1 cellular context compared by ENCODE assay signal in the genomic region with DNA sequence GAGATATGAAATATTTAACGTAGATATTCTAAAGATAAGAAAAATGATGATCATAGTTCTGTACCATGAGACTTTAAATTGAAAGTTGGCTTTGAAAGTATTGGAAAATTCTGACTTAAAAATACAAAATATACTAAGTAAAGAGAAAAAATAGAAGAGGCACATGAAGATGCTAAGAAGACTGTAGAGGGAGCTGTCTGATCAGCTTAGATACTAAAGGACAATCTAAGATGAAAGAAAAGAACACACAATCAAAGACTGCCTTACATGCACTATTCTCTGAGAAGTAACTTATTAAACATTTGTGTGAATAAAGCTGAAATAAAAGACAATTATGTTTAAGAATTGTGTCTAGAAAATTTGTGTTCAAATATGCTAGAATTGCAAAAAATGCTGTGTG.
TF ChIP-seq lines count a peak whose summit lies in the region.

No MANE protein-coding gene starts in this region.

TF ChIP-seq in GM23338, 12 proteins besides CTCF, POLR2A, EP300 and RAD21 (continued from another document):
- TF ChIP-seq, protein P1, sequence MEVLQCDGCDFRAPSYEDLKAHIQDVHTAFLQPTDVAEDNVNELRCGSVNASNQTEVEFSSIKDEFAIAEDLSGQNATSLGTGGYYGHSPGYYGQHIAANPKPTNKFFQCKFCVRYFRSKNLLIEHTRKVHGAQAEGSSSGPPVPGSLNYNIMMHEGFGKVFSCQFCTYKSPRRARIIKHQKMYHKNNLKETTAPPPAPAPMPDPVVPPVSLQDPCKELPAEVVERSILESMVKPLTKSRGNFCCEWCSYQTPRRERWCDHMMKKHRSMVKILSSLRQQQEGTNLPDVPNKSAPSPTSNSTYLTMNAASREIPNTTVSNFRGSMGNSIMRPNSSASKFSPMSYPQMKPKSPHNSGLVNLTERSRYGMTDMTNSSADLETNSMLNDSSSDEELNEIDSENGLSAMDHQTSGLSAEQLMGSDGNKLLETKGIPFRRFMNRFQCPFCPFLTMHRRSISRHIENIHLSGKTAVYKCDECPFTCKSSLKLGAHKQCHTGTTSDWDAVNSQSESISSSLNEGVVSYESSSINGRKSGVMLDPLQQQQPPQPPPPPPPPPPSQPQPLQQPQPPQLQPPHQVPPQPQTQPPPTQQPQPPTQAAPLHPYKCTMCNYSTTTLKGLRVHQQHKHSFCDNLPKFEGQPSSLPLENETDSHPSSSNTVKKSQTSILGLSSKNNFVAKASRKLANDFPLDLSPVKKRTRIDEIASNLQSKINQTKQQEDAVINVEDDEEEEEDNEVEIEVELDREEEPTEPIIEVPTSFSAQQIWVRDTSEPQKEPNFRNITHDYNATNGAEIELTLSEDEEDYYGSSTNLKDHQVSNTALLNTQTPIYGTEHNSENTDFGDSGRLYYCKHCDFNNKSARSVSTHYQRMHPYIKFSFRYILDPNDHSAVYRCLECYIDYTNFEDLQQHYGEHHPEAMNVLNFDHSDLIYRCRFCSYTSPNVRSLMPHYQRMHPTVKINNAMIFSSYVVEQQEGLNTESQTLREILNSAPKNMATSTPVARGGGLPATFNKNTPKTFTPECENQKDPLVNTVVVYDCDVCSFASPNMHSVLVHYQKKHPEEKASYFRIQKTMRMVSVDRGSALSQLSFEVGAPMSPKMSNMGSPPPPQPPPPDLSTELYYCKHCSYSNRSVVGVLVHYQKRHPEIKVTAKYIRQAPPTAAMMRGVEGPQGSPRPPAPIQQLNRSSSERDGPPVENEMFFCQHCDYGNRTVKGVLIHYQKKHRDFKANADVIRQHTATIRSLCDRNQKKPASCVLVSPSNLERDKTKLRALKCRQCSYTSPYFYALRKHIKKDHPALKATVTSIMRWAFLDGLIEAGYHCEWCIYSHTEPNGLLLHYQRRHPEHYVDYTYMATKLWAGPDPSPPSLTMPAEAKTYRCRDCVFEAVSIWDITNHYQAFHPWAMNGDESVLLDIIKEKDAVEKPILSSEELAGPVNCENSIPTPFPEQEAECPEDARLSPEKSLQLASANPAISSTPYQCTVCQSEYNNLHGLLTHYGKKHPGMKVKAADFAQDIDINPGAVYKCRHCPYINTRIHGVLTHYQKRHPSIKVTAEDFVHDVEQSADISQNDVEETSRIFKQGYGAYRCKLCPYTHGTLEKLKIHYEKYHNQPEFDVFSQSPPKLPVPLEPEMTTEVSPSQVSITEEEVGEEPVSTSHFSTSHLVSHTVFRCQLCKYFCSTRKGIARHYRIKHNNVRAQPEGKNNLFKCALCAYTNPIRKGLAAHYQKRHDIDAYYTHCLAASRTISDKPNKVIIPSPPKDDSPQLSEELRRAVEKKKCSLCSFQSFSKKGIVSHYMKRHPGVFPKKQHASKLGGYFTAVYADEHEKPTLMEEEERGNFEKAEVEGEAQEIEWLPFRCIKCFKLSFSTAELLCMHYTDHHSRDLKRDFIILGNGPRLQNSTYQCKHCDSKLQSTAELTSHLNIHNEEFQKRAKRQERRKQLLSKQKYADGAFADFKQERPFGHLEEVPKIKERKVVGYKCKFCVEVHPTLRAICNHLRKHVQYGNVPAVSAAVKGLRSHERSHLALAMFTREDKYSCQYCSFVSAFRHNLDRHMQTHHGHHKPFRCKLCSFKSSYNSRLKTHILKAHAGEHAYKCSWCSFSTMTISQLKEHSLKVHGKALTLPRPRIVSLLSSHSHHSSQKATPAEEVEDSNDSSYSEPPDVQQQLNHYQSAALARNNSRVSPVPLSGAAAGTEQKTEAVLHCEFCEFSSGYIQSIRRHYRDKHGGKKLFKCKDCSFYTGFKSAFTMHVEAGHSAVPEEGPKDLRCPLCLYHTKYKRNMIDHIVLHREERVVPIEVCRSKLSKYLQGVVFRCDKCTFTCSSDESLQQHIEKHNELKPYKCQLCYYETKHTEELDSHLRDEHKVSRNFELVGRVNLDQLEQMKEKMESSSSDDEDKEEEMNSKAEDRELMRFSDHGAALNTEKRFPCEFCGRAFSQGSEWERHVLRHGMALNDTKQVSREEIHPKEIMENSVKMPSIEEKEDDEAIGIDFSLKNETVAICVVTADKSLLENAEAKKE (CRISPR knock-in tag; IDR thresholded peaks at IDR 0.05), result no peak
